ENCODE assay signal across 1 cellular context in genomic region chr4:112231779-112232713, GRCh38.
TF ChIP-seq lines count a peak whose summit lies in the region.

A gene with protein sequence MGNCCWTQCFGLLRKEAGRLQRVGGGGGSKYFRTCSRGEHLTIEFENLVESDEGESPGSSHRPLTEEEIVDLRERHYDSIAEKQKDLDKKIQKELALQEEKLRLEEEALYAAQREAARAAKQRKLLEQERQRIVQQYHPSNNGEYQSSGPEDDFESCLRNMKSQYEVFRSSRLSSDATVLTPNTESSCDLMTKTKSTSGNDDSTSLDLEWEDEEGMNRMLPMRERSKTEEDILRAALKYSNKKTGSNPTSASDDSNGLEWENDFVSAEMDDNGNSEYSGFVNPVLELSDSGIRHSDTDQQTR (plus strand): TSS chr4:112231787. CDS start chr4:112232092, 305 bp downstream.

TF ChIP-seq in GM12878, 131 proteins besides CTCF, POLR2A, EP300 and RAD21 (continued from another document):
- peak; percentile 3; the same call in 1 of the 2 replicates for TF ChIP-seq ZNF687 (IDR thresholded peaks at IDR 0.05)
- TF ChIP-seq PKNOX1 (IDR thresholded peaks at IDR 0.05) = peak; percentile 22
- TF ChIP-seq, protein P1, sequence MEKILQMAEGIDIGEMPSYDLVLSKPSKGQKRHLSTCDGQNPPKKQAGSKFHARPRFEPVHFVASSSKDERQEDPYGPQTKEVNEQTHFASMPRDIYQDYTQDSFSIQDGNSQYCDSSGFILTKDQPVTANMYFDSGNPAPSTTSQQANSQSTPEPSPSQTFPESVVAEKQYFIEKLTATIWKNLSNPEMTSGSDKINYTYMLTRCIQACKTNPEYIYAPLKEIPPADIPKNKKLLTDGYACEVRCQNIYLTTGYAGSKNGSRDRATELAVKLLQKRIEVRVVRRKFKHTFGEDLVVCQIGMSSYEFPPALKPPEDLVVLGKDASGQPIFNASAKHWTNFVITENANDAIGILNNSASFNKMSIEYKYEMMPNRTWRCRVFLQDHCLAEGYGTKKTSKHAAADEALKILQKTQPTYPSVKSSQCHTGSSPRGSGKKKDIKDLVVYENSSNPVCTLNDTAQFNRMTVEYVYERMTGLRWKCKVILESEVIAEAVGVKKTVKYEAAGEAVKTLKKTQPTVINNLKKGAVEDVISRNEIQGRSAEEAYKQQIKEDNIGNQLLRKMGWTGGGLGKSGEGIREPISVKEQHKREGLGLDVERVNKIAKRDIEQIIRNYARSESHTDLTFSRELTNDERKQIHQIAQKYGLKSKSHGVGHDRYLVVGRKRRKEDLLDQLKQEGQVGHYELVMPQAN (conservative IDR thresholded peaks at IDR 0.05) = peak; percentile 96
- peak; percentile 93 for TF ChIP-seq DPF2 (IDR thresholded peaks at IDR 0.05)
- no peak for TF ChIP-seq TBL1XR1 (IDR thresholded peaks at IDR 0.05; ENCODE audit: low read depth, low read length)
- TF ChIP-seq ETV6 (conservative IDR thresholded peaks at IDR 0.05 in 1 of 2, IDR thresholded peaks at IDR 0.05 in 1 of 2; ENCODE audit: borderline replicate concordance in 1 of 2, low read depth in 1 of 2) = 0 out of 4 replicates have a peak, but pooled peaks of 1 of the 2 experiments have one; percentile 44
- TF ChIP-seq, protein P2, sequence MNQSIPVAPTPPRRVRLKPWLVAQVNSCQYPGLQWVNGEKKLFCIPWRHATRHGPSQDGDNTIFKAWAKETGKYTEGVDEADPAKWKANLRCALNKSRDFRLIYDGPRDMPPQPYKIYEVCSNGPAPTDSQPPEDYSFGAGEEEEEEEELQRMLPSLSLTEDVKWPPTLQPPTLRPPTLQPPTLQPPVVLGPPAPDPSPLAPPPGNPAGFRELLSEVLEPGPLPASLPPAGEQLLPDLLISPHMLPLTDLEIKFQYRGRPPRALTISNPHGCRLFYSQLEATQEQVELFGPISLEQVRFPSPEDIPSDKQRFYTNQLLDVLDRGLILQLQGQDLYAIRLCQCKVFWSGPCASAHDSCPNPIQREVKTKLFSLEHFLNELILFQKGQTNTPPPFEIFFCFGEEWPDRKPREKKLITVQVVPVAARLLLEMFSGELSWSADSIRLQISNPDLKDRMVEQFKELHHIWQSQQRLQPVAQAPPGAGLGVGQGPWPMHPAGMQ (IDR thresholded peaks at IDR 0.05; ENCODE audit: borderline replicate concordance) = no peak
- TF ChIP-seq MXI1 (IDR thresholded peaks at IDR 0.05; ENCODE audit: low read depth, low read length) = peak; percentile 55
- TF ChIP-seq MYC (IDR thresholded peaks at IDR 0.05; ENCODE audit: insufficient read depth, insufficient read length, insufficient replicate concordance, low read length, severe bottlenecking) = no peak
- TF ChIP-seq FOS (IDR thresholded peaks at IDR 0.05; ENCODE audit: borderline replicate concordance, extremely low read depth, insufficient read length) = no peak
- TF ChIP-seq SMAD5 (IDR thresholded peaks at IDR 0.05; ENCODE audit: low read depth) = peak; percentile 70; the same call in 1 of the 2 replicates
- TF ChIP-seq PML (IDR thresholded peaks at IDR 0.05; ENCODE audit: low read length) = peak; percentile 96
- peak; percentile 66; the same call in 1 of the 2 replicates for TF ChIP-seq ZNF207 (IDR thresholded peaks at IDR 0.05; ENCODE audit: borderline replicate concordance)
- TF ChIP-seq EZH2 (IDR thresholded peaks at IDR 0.05; ENCODE audit: borderline replicate concordance, control insufficient read depth, low read depth, low read length) = no peak
- TF ChIP-seq RUNX3 (IDR thresholded peaks at IDR 0.05; ENCODE audit: low read length) = no peak
- TF ChIP-seq, protein P3, sequence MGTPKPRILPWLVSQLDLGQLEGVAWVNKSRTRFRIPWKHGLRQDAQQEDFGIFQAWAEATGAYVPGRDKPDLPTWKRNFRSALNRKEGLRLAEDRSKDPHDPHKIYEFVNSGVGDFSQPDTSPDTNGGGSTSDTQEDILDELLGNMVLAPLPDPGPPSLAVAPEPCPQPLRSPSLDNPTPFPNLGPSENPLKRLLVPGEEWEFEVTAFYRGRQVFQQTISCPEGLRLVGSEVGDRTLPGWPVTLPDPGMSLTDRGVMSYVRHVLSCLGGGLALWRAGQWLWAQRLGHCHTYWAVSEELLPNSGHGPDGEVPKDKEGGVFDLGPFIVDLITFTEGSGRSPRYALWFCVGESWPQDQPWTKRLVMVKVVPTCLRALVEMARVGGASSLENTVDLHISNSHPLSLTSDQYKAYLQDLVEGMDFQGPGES (IDR thresholded peaks at IDR 0.05) = no peak
